In the genomic region with DNA sequence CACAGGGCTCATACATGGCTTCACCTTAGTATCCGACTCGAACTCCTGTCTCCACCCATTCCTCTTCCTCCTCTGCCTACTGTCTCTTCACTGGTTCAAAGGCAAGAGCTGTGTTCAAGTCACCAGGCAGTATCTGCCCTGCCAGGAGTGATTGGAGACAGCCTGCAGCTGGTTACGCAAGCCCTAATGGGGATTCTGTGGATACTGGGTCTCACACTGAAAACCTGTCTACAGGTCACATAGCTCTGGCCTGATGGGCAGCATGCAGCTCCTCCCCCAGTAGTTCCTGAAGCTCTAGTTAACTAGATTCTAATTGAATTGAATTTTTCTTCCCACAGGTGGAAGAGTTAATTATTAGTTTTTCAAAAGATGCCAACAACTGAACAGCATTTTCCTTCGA, we compare ENCODE assay signal across 16 cellular contexts.
DNase-seq lines count a peak whose midpoint lies in the region; ATAC-seq, FAIRE-seq and TF ChIP-seq lines count a peak whose summit lies in the region.
"Had no signal": no experiment of that assay in that cellular context is flagged by ENCODE, and none has a peak within 500 bp of the region (broad histone marks: within the 10 kb centered on the region; RNA-seq: fewer than 3 reads in every experiment).

No MANE protein-coding gene starts in this region.

- H3K27me3 Mint-ChIP-seq in GM23338 (ENCODE audit: insufficient read depth, low read depth, poor library complexity), result peaks cover 4% of the 10 kb centered on the region

- no peaks in the 10 kb centered on the region for H3K79me1 ChIP-seq in mesendoderm (ENCODE audit: low read length)

- no peak overlapping the region for H2AK5ac ChIP-seq in mesendoderm (ENCODE audit: low read length)

- no peaks in the 10 kb centered on the region for H3F3A ChIP-seq in GM23338 (replicated peaks; ENCODE audit: low read depth)

- H3K9ac ChIP-seq in endothelial cell of umbilical vein (replicated peaks; ENCODE audit: extremely low read depth, insufficient read depth, low read length) (no peak overlapping the region), mesendoderm (ENCODE audit: low read length) (no peak overlapping the region)

- no peaks in the 10 kb centered on the region for H3K27me3 ChIP-seq in GM23338 (ENCODE audit: insufficient read depth)
- H3K27me3 ChIP-seq in RWPE2 (ENCODE audit: insufficient read depth, poor library complexity, severe bottlenecking), result no peaks in the 10 kb centered on the region
- no peaks in the 10 kb centered on the region for H3K27me3 ChIP-seq in endothelial cell of umbilical vein (ENCODE audit: control insufficient read depth in 2 of 2, insufficient read depth in 2 of 2, low read length in 2 of 2)
- H3K27me3 ChIP-seq in mesendoderm (ENCODE audit: insufficient read depth, low read length, poor library complexity), result no peaks in the 10 kb centered on the region

- CTCF ChIA-PET in endothelial cell of umbilical vein (lab: Charles Lee), result interaction anchor here (2.1 to 6.2 kb wide), 3 partner anchors 8 to 52 kb away, joined by 4 to 104 read pairs (median 53); no protein-coding TSS in a partner anchor

- peak overlapping the region; percentile 13 for H3K18ac ChIP-seq in mesendoderm (ENCODE audit: low read length)

- H2BK5ac ChIP-seq in mesendoderm (ENCODE audit: low read length), result peak overlapping the region; percentile 64

- H3K36me3 Mint-ChIP-seq in GM23338 (ENCODE audit: low read depth), result no peaks in the 10 kb centered on the region
- H3K36me3 Mint-ChIP-seq: CD14-positive monocyte; CD8-positive, alpha-beta memory T cell had no signal

- H3K56ac ChIP-seq in mesendoderm (ENCODE audit: low read length), result peak overlapping the region; percentile 29

- no peaks in the 10 kb centered on the region for H3K9me1 ChIP-seq in endothelial cell of umbilical vein (replicated peaks; ENCODE audit: control insufficient read depth, extremely low read depth, insufficient read depth, low read length)

- ATAC-seq in GM23338 (peak; percentile 44; the same call in 2 of the 3 replicates), RWPE2 (ENCODE audit: low read depth) (no peak), GM18868 (IDR thresholded peaks at IDR 0.05; ENCODE audit: unreplicated experiment) (no peak)
- ATAC-seq: A549 had no signal

- H3K23ac ChIP-seq in mesendoderm (ENCODE audit: low read length), result peak overlapping the region; percentile 50

- DNase-seq in GM23338 (ENCODE audit: low spot score) (no peak), RWPE2 (ENCODE audit: low spot score) (no peak), endothelial cell of umbilical vein (ENCODE audit: low read depth, low spot score) (no peak), mesendoderm (peak; percentile 57), occipital lobe (lab: John Stamatoyannopoulos, UW) (no peak), D721Med (ENCODE audit: insufficient read length, low spot score) (no peak)
- DNase-seq in activated CD4-positive, alpha-beta T cell treated with anti-CD3 and anti-CD28 coated beads, Interleukin-2, amount 50 U/mL, for 1 hour, result no peak
- DNase-seq: BE2C; Caco-2; CD8-positive, alpha-beta memory T cell; DMS53; H7; IMR-90 had no signal

- no peak overlapping the region for H3K4ac ChIP-seq in mesendoderm (ENCODE audit: low read depth, low read length)

- H3K4me1 Mint-ChIP-seq in GM23338, result peaks cover 32% of the 10 kb centered on the region
- H3K4me1 Mint-ChIP-seq: CD14-positive monocyte; CD8-positive, alpha-beta memory T cell had no signal

- H4K5ac ChIP-seq in mesendoderm (ENCODE audit: low read length), result no peak overlapping the region

- no peaks in the 10 kb centered on the region for H3K36me3 ChIP-seq in GM23338 (ENCODE audit: insufficient read depth)
- no peaks in the 10 kb centered on the region for H3K36me3 ChIP-seq in RWPE2 (ENCODE audit: low read depth)
- H3K36me3 ChIP-seq in endothelial cell of umbilical vein (ENCODE audit: control insufficient read depth in 2 of 2, extremely low read depth in 1 of 2, insufficient read depth in 2 of 2, low read length in 2 of 2), result no peaks in the 10 kb centered on the region
- H3K36me3 ChIP-seq in mesendoderm (ENCODE audit: control insufficient read depth, insufficient read depth, low read length), result no peaks in the 10 kb centered on the region
- H3K36me3 ChIP-seq: BE2C had no signal

- no CpG with 5 or more reads among the region's 4 CpGs for WGBS in mesendoderm (ENCODE audit: extremely low coverage, insufficient coverage, low lambda C conversion rate)

- H2AFZ ChIP-seq in GM23338, result no peak overlapping the region
- H2AFZ ChIP-seq in endothelial cell of umbilical vein (ENCODE audit: low read depth, low read length), result peak overlapping the region; percentile 72

- H2BK120ac ChIP-seq in mesendoderm (ENCODE audit: low read depth, low read length), result no peak overlapping the region

- no peak overlapping the region for H3K4me3 ChIP-seq in GM23338
- no peak overlapping the region for H3K4me3 ChIP-seq in RWPE2 (ENCODE audit: severe bottlenecking)
- no peak overlapping the region for H3K4me3 ChIP-seq in endothelial cell of umbilical vein (replicated peaks in 1 of 3; ENCODE audit: insufficient read depth in 1 of 3, low read depth in 1 of 3, low read length in 3 of 3)
- H3K4me3 ChIP-seq in mesendoderm (ENCODE audit: low read length), result no peak overlapping the region
- H3K4me3 ChIP-seq: A549 had no signal

- no peak overlapping the region for H2BK15ac ChIP-seq in mesendoderm (replicated peaks; ENCODE audit: low read depth)

- POLR2A ChIA-PET in endothelial cell of umbilical vein (lab: Charles Lee), result no interaction called here

- no peak overlapping the region for H4K8ac ChIP-seq in mesendoderm (ENCODE audit: low read depth, low read length)

- dilution Hi-C loops in endothelial cell of umbilical vein (cut with MboI; ENCODE audit: extremely low pct_ligation_motif_present, low sequenced_read_pairs), result no loop called here

- H3K4me1 ChIP-seq in GM23338 (ENCODE audit: insufficient read depth), result peaks cover 28% of the 10 kb centered on the region
- H3K4me1 ChIP-seq in RWPE2 (ENCODE audit: insufficient read depth, poor library complexity, severe bottlenecking), result no peaks in the 10 kb centered on the region
- peaks cover 47% of the 10 kb centered on the region for H3K4me1 ChIP-seq in endothelial cell of umbilical vein (ENCODE audit: control insufficient read depth, extremely low read depth, insufficient read depth, low read length)
- H3K4me1 ChIP-seq in mesendoderm (ENCODE audit: control insufficient read depth, low read depth, low read length), result peaks cover 17% of the 10 kb centered on the region
- H3K4me1 ChIP-seq: A549, Caco-2 had no signal

- BruUV-seq in endothelial cell of umbilical vein (replicated peaks; lab: Mats Ljungman, UMichigan), result no TSS peak

- no peaks in the 10 kb centered on the region for H3K79me2 ChIP-seq in GM23338 (replicated peaks; ENCODE audit: insufficient read depth)
- H3K79me2 ChIP-seq in endothelial cell of umbilical vein (ENCODE audit: control insufficient read depth, insufficient read depth, low read length), result no peaks in the 10 kb centered on the region
- no peaks in the 10 kb centered on the region for H3K79me2 ChIP-seq in mesendoderm (ENCODE audit: control insufficient read depth, insufficient read depth, low read length)

- no peaks in the 10 kb centered on the region for H4K20me1 ChIP-seq in GM23338 (replicated peaks; ENCODE audit: insufficient read depth)
- H4K20me1 ChIP-seq in endothelial cell of umbilical vein (replicated peaks; ENCODE audit: control insufficient read depth, extremely low read depth, insufficient read depth, low read length), result no peaks in the 10 kb centered on the region

- peaks cover 4% of the 10 kb centered on the region for H3K9me2 ChIP-seq in GM23338 (ENCODE audit: insufficient read depth)

- no peak overlapping the region for H3K4me2 ChIP-seq in GM23338
- H3K4me2 ChIP-seq in endothelial cell of umbilical vein (ENCODE audit: insufficient read depth, low read length), result no peak overlapping the region
- no peak overlapping the region for H3K4me2 ChIP-seq in mesendoderm (ENCODE audit: low read length)
- H3K4me2 ChIP-seq: A549 had no signal

- no peak for FAIRE-seq in endothelial cell of umbilical vein (lab: Jason Lieb, UNC)
- FAIRE-seq in D721Med (lab: Jason Lieb, UNC), result no peak
- FAIRE-seq: A549 had no signal

- intact Hi-C loops in endothelial cell of umbilical vein (cut with micrococcal nuclease), result loop anchor here (1.0 to 5.0 kb wide), 3 partner anchors 17 to 433 kb away; no protein-coding TSS in a partner anchor

- H3K27ac ChIP-seq in GM23338 (ENCODE audit: low read depth) (no peak overlapping the region), RWPE2 (ENCODE audit: poor library complexity, severe bottlenecking) (peak overlapping the region; percentile 26), endothelial cell of umbilical vein (ENCODE audit: insufficient read depth, low read depth, low read length) (peak overlapping the region; percentile 94), mesendoderm (ENCODE audit: low read depth, low read length) (peak overlapping the region; percentile 38)
- H3K27ac ChIP-seq: A549 had no signal

- no peaks in the 10 kb centered on the region for H3K9me3 Mint-ChIP-seq in GM23338
- H3K9me3 Mint-ChIP-seq: CD14-positive monocyte; CD8-positive, alpha-beta memory T cell had no signal

- H3K9me3 ChIP-seq in RWPE2 (ENCODE audit: severe bottlenecking), result no peaks in the 10 kb centered on the region
- H3K9me3 ChIP-seq in endothelial cell of umbilical vein (replicated peaks; ENCODE audit: control insufficient read depth, insufficient read depth, low read length), result no peaks in the 10 kb centered on the region
- H3K9me3 ChIP-seq: A549, BE2C, Caco-2 had no signal

- TF ChIP-seq POLR2A in endothelial cell of umbilical vein (IDR thresholded peaks at IDR 0.05; ENCODE audit: low read depth, low read length), result no peak

- H3K27ac Mint-ChIP-seq in GM23338, result peak overlapping the region; percentile 15; the same call in 1 of the 2 replicates
- H3K27ac Mint-ChIP-seq: CD14-positive monocyte; CD8-positive, alpha-beta memory T cell had no signal

- H3K4me3 Mint-ChIP-seq in GM23338, result no peak overlapping the region
- H3K4me3 Mint-ChIP-seq: CD14-positive monocyte; CD8-positive, alpha-beta memory T cell had no signal

- TF ChIP-seq CTCF in GM23338 (conservative IDR thresholded peaks at IDR 0.05; ENCODE audit: low read depth in 2 of 2) (no peak), RWPE2 (IDR thresholded peaks at IDR 0.05; ENCODE audit: poor library complexity, severe bottlenecking) (no peak), endothelial cell of umbilical vein (IDR thresholded peaks at IDR 0.05; ENCODE audit: extremely low read depth in 1 of 2, insufficient read depth in 1 of 2, low read depth in 1 of 2, low read length in 2 of 2) (no peak), D721Med (IDR thresholded peaks at IDR 0.05; ENCODE audit: insufficient read depth, missing control alignments) (no peak)

TF ChIP-seq in endothelial cell of umbilical vein, 7 proteins besides CTCF, POLR2A, EP300 and RAD21 (continues in another document):
- TF ChIP-seq, protein P1, sequence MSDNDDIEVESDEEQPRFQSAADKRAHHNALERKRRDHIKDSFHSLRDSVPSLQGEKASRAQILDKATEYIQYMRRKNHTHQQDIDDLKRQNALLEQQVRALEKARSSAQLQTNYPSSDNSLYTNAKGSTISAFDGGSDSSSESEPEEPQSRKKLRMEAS (IDR thresholded peaks at IDR 0.05; ENCODE audit: insufficient read depth, insufficient read length), result no peak
- TF ChIP-seq EZH2 (IDR thresholded peaks at IDR 0.05; ENCODE audit: borderline replicate concordance, low read depth, low read length, severe bottlenecking) (no peak), GATA2 (IDR thresholded peaks at IDR 0.05; ENCODE audit: insufficient read depth, insufficient read length, low read depth, low read length) (no peak), FOS (IDR thresholded peaks at IDR 0.05; ENCODE audit: borderline replicate concordance, insufficient read depth, low read length) (no peak)
